ENCODE assay signal across 1 cellular context in the genomic region with DNA sequence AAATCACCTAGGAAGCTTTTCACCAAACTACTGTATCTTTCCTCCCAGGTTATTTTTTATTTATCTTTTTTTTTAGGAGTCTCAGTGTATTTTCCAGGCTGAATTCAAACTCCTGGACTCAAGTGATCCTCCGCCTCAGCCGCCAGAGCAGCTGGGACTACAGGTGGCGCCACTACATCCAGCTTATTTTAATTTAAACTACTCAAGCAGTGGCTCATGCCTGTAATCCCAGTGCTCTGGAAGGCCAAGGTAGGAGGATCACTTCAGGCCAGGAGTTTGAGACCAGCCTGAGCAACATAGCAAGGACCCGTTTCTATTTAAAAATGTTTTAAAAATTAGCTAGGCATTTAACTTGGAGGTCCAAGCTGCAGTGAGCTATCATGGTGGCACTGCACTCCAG.
TF ChIP-seq lines count a peak whose summit lies in the region.

No MANE protein-coding gene starts in this region.

TF ChIP-seq in GM23338, 12 proteins besides CTCF, POLR2A, EP300 and RAD21 (continued from another document):
- TF ChIP-seq, protein P1, sequence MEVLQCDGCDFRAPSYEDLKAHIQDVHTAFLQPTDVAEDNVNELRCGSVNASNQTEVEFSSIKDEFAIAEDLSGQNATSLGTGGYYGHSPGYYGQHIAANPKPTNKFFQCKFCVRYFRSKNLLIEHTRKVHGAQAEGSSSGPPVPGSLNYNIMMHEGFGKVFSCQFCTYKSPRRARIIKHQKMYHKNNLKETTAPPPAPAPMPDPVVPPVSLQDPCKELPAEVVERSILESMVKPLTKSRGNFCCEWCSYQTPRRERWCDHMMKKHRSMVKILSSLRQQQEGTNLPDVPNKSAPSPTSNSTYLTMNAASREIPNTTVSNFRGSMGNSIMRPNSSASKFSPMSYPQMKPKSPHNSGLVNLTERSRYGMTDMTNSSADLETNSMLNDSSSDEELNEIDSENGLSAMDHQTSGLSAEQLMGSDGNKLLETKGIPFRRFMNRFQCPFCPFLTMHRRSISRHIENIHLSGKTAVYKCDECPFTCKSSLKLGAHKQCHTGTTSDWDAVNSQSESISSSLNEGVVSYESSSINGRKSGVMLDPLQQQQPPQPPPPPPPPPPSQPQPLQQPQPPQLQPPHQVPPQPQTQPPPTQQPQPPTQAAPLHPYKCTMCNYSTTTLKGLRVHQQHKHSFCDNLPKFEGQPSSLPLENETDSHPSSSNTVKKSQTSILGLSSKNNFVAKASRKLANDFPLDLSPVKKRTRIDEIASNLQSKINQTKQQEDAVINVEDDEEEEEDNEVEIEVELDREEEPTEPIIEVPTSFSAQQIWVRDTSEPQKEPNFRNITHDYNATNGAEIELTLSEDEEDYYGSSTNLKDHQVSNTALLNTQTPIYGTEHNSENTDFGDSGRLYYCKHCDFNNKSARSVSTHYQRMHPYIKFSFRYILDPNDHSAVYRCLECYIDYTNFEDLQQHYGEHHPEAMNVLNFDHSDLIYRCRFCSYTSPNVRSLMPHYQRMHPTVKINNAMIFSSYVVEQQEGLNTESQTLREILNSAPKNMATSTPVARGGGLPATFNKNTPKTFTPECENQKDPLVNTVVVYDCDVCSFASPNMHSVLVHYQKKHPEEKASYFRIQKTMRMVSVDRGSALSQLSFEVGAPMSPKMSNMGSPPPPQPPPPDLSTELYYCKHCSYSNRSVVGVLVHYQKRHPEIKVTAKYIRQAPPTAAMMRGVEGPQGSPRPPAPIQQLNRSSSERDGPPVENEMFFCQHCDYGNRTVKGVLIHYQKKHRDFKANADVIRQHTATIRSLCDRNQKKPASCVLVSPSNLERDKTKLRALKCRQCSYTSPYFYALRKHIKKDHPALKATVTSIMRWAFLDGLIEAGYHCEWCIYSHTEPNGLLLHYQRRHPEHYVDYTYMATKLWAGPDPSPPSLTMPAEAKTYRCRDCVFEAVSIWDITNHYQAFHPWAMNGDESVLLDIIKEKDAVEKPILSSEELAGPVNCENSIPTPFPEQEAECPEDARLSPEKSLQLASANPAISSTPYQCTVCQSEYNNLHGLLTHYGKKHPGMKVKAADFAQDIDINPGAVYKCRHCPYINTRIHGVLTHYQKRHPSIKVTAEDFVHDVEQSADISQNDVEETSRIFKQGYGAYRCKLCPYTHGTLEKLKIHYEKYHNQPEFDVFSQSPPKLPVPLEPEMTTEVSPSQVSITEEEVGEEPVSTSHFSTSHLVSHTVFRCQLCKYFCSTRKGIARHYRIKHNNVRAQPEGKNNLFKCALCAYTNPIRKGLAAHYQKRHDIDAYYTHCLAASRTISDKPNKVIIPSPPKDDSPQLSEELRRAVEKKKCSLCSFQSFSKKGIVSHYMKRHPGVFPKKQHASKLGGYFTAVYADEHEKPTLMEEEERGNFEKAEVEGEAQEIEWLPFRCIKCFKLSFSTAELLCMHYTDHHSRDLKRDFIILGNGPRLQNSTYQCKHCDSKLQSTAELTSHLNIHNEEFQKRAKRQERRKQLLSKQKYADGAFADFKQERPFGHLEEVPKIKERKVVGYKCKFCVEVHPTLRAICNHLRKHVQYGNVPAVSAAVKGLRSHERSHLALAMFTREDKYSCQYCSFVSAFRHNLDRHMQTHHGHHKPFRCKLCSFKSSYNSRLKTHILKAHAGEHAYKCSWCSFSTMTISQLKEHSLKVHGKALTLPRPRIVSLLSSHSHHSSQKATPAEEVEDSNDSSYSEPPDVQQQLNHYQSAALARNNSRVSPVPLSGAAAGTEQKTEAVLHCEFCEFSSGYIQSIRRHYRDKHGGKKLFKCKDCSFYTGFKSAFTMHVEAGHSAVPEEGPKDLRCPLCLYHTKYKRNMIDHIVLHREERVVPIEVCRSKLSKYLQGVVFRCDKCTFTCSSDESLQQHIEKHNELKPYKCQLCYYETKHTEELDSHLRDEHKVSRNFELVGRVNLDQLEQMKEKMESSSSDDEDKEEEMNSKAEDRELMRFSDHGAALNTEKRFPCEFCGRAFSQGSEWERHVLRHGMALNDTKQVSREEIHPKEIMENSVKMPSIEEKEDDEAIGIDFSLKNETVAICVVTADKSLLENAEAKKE (CRISPR knock-in tag; IDR thresholded peaks at IDR 0.05), result no peak
- TF ChIP-seq ZNF114 (CRISPR knock-in tag; IDR thresholded peaks at IDR 0.05), result no peak
